In genomic region chr1:63901094-63901493, GRCh38 we compare ENCODE assay signal across 21 cellular contexts.
DNase-seq lines count a peak whose midpoint lies in the region; ATAC-seq, FAIRE-seq and TF ChIP-seq lines count a peak whose summit lies in the region.
"Had no signal": no experiment of that assay in that cellular context is flagged by ENCODE, and none has a peak within 500 bp of the region (broad histone marks: within the 10 kb centered on the region; RNA-seq: fewer than 3 reads in every experiment).

No MANE protein-coding gene starts in this region.

- no TSS peak for BruUV-seq in Panc1 (replicated peaks; lab: Mats Ljungman, UMichigan)

- FAIRE-seq in GM12891 (lab: Jason Lieb, UNC) = peak; percentile 50
- FAIRE-seq in pancreas (lab: Jason Lieb, UNC) = no peak

- in situ Hi-C loops in Panc1 (cut with HindIII; ENCODE audit: low pct_unique_long_range_greater_than_20kb, low sequenced_read_pairs) = no loop called here

- H3K27me3 ChIP-seq in Panc1 (ENCODE audit: control insufficient read depth, insufficient read depth, low read length) = no peaks in the 10 kb centered on the region
- H3K27me3 ChIP-seq in pancreas = no peaks in the 10 kb centered on the region
- no peaks in the 10 kb centered on the region for H3K27me3 ChIP-seq in SJCRH30
- H3K27me3 ChIP-seq: BE2C, SJSA1 had no signal

- CTCF ChIA-PET in Panc1 (lab: Charles Lee) = interaction anchor here (0.6 to 1.0 kb wide), 4 partner anchors 122 to 810 kb away, joined by 3 to 7 read pairs (median 3); no protein-coding TSS in a partner anchor

- no peak overlapping the region for H3K4me3 ChIP-seq in Panc1 (ENCODE audit: low read depth in 2 of 2, low read length in 2 of 2)
- H3K4me3 ChIP-seq in pancreas = no peak overlapping the region
- H3K4me3 ChIP-seq in foreskin fibroblast (ENCODE audit: low read depth in 1 of 2, low read length in 2 of 2) = no peak overlapping the region
- H3K4me3 ChIP-seq in SJCRH30 = no peak overlapping the region
- H3K4me3 ChIP-seq: SJSA1 had no signal

- H3K9me3 ChIP-seq in Panc1 (ENCODE audit: control insufficient read depth, insufficient read depth, low read depth, low read length) (no peaks in the 10 kb centered on the region), pancreas (no peaks in the 10 kb centered on the region), SJCRH30 (replicated peaks) (no peaks in the 10 kb centered on the region)
- H3K9me3 ChIP-seq: BE2C, SJSA1 had no signal

- intact Hi-C loops in Panc1 (cut with micrococcal nuclease; ENCODE audit: unreplicated experiment) = no loop called here
- intact Hi-C loops in pancreas (cut with DNase I) = no loop called here

- WGBS in pancreas, 2 donors = 64 to 67% methylated on average over 6 of the region's 6 CpGs

- TF ChIP-seq POLR2A in GM12891 (IDR thresholded peaks at IDR 0.05; ENCODE audit: low read depth, low read length) = no peak

- H3K36me3 ChIP-seq in Panc1 (ENCODE audit: control insufficient read depth, insufficient read depth, low read length) = no peaks in the 10 kb centered on the region
- H3K36me3 ChIP-seq in pancreas = no peaks in the 10 kb centered on the region
- H3K36me3 ChIP-seq in SJCRH30 = 0 out of 2 replicates have a peak, but pooled peaks cover 3% of the 10 kb centered on the region
- H3K36me3 ChIP-seq: BE2C, SJSA1 had no signal

- H3K4me1 ChIP-seq in Panc1 (ENCODE audit: control insufficient read depth, insufficient read depth, low read length) = peaks cover 18% of the 10 kb centered on the region
- peaks cover 0 to 27% (median 15%) of the 10 kb centered on the region in 3 donors for H3K4me1 ChIP-seq in pancreas
- H3K4me1 ChIP-seq in SJCRH30 = no peaks in the 10 kb centered on the region
- H3K4me1 ChIP-seq: BE2C had no signal

- ATAC-seq in Panc1 (no peak), pancreas (peak; percentile 31 to 57 (median 41))
- ATAC-seq: Right ventricle myocardium inferior had no signal

- TF ChIP-seq CTCF in Panc1 (IDR thresholded peaks at IDR 0.05) (no peak), pancreas (IDR thresholded peaks at IDR 0.05) (no peak), GM20000 (IDR thresholded peaks at IDR 0.05; ENCODE audit: extremely low read depth, missing control alignments) (no peak), foreskin fibroblast (IDR thresholded peaks at IDR 0.05; ENCODE audit: low read depth, low read length) (no peak)

- H3K27ac ChIP-seq in Panc1 (ENCODE audit: low read length) (peak overlapping the region; percentile 61; the same call in 1 of the 2 replicates), pancreas (no peak overlapping the region), SJCRH30 (no peak overlapping the region)
- H3K27ac ChIP-seq: SJSA1 had no signal

- DNase-seq in GM12891 (ENCODE audit: insufficient read length, low spot score) (no peak), Panc1 (ENCODE audit: low read depth, low spot score) (no peak), dermis blood vessel endothelial cell (peak; percentile 20), pancreas (no peak), GM20000 (ENCODE audit: low spot score) (no peak), foreskin fibroblast (no peak), SJCRH30 (no peak), A172 (ENCODE audit: low spot score) (no peak)
- DNase-seq: ACHN, BE2C, Calu3, KBM-7, MV-4-11, NCI-H1105, NCI-H1436 treated with DMSO at 0.1 percent for 48 hours, NCI-H1930, NCI-H2107, NCI-H524, NCI-H748 treated with DMSO at 0.1 percent for 48 hours had no signal

- POLR2A ChIA-PET in Panc1 (lab: Charles Lee) = no interaction called here

TF ChIP-seq in GM12891, 5 proteins besides CTCF, POLR2A, EP300 and RAD21:
- TF ChIP-seq TAF1 (IDR thresholded peaks at IDR 0.05; ENCODE audit: low read depth, low read length) (no peak), PAX5 (IDR thresholded peaks at IDR 0.05; ENCODE audit: insufficient read depth, low read length, severe bottlenecking) (no peak), POU2F2 (IDR thresholded peaks at IDR 0.05; ENCODE audit: low read depth, low read length) (no peak), SPI1 (IDR thresholded peaks at IDR 0.05; ENCODE audit: low read depth, low read length) (no peak), POLR2AphosphoS5 (IDR thresholded peaks at IDR 0.05; ENCODE audit: low read depth, low read length) (no peak)
